Comparison of ENCODE assay signal across 7 cellular contexts in the genomic region with DNA sequence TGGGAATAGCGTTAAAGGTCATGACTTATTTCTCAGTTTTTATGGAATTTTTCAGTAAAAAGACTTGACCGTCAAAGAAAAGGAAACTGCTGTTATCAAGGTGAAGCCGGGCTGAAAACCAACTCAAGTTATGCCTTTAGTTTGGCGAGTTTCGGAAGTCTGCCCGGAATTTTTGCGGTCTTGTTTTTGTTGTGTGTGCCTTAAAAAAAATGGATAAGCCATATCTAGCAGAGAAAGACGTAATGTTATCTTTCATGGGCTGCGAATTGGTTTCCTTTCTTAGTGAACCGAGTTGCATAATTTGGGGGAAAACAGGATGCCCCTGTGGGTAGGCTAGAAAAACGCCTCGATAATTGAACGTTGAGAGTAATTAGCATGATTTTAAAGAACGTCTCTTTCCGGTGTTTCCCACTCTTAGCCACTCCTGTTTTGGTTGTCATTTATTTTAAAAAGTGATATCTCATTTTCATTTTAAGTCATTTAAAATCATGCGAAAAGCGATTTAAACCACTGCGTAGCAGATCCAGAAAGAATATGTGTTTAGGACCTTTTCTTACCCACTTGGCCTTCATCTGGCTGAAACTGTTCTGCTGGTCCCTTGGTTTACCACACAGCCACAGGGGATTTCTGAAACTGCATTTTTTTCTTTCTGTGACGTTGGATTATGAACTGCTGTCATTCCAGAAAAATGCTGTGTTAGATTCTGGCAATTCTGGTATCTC. TPM values are rescaled to one million over a fixed set of nuclear protein-coding genes. Genes with fewer than 3 reads are reported as not detected.
A peak's percentile ranks its signal among the peaks of the same experiment; 100 is the strongest.
DNase-seq lines count a peak whose midpoint lies in the region; ATAC-seq and TF ChIP-seq lines count a peak whose summit lies in the region.

No MANE protein-coding gene starts in this region.

- no peak for TF ChIP-seq CTCF in left lung (IDR thresholded peaks at IDR 0.05)

- peaks cover 66% of the 10 kb centered on the region for H3K36me3 Mint-ChIP-seq in stimulated activated effector memory CD8-positive, alpha-beta T cell treated with anti-CD3 and anti-CD28 coated beads, Interleukin-12 subunit alpha, Interleukin-12 subunit beta, amount 100 ng/mL, for 72 hours

- ATAC-seq in GM18498 (IDR thresholded peaks at IDR 0.05; ENCODE audit: unreplicated experiment) (peak; percentile 13), HG02798 (IDR thresholded peaks at IDR 0.05; ENCODE audit: poor library complexity, unreplicated experiment) (peak; percentile 22), left lung (no peak)
- ATAC-seq in stimulated activated effector memory CD8-positive, alpha-beta T cell treated with anti-CD3 and anti-CD28 coated beads, Interleukin-12 subunit alpha, Interleukin-12 subunit beta, amount 100 ng/mL, for 72 hours = peak; percentile 68

- H3K4me3 Mint-ChIP-seq in stimulated activated effector memory CD8-positive, alpha-beta T cell treated with anti-CD3 and anti-CD28 coated beads, Interleukin-12 subunit alpha, Interleukin-12 subunit beta, amount 100 ng/mL, for 72 hours = peak overlapping the region; percentile 92

- peaks cover 43% of the 10 kb centered on the region for H3K36me3 ChIP-seq in SJCRH30
- H3K36me3 ChIP-seq in left lung = peaks cover 22 to 39% of the 10 kb centered on the region in 2 donors

- intact Hi-C loops in left lung (cut with DNase I) = no loop called here

- H3K27ac Mint-ChIP-seq in stimulated activated effector memory CD8-positive, alpha-beta T cell treated with anti-CD3 and anti-CD28 coated beads, Interleukin-12 subunit alpha, Interleukin-12 subunit beta, amount 100 ng/mL, for 72 hours = peak overlapping the region; percentile 99

- DNase-seq in SJCRH30 = peak in 1 of 2 experiments; percentile 46
- DNase-seq in astrocyte of the hippocampus (ENCODE audit: low read depth, low spot score) = peak; percentile 75
- DNase-seq in left lung = no peak
- peak; percentile 27 to 78 for DNase-seq in stimulated activated effector memory CD8-positive, alpha-beta T cell treated with anti-CD3 and anti-CD28 coated beads, Interleukin-12 subunit alpha, Interleukin-12 subunit beta, amount 100 ng/mL, for 72 hours (ENCODE audit: low spot score in 2 of 2)
- no peak for DNase-seq in NCI-H2171 (lab: John Stamatoyannopoulos, UW)

- H3K9me3 Mint-ChIP-seq in stimulated activated effector memory CD8-positive, alpha-beta T cell treated with anti-CD3 and anti-CD28 coated beads, Interleukin-12 subunit alpha, Interleukin-12 subunit beta, amount 100 ng/mL, for 72 hours = no peaks in the 10 kb centered on the region

- H3K27me3 ChIP-seq in SJCRH30 = no peaks in the 10 kb centered on the region
- H3K27me3 ChIP-seq in left lung = no peaks in the 10 kb centered on the region

- H3K4me1 Mint-ChIP-seq in stimulated activated effector memory CD8-positive, alpha-beta T cell treated with anti-CD3 and anti-CD28 coated beads, Interleukin-12 subunit alpha, Interleukin-12 subunit beta, amount 100 ng/mL, for 72 hours = peaks cover 59% of the 10 kb centered on the region

- H3K27ac ChIP-seq in SJCRH30 (peak overlapping the region; percentile 43), left lung (peak overlapping the region; percentile 99 to 100)

- no peaks in the 10 kb centered on the region for H3K4me1 ChIP-seq in SJCRH30
- peaks cover 6 to 65% of the 10 kb centered on the region in 2 donors for H3K4me1 ChIP-seq in left lung

- H3K9me3 ChIP-seq in SJCRH30 (replicated peaks) (no peaks in the 10 kb centered on the region), left lung (no peaks in the 10 kb centered on the region)

- peak overlapping the region; percentile 78 for H3K4me3 ChIP-seq in SJCRH30
- H3K4me3 ChIP-seq in left lung = peak overlapping the region; percentile 76 to 94

RNA-seq across cellular contexts. Expression of a gene that starts 1.2 kb away (rescaled TPM):
- 5.6 and 5.7 TPM in 2 replicates for total RNA-seq in SJCRH30 (2014; rRNA removed; shearing (Covaris generic))
- 10 to 100 TPM; 57.9 to 76.0 TPM for total RNA-seq in left lung

Comparison
In these comparisons a context has a peak if more than half of its experiments do, and no peak if none do; other contexts are left out.
1. DNase-seq: peak in astrocyte of the hippocampus (single experiment) and stimulated activated effector memory CD8-positive, alpha-beta T cell treated with anti-CD3 and anti-CD28 coated beads, Interleukin-12 subunit alpha, Interleukin-12 subunit beta, amount 100 ng/mL, for 72 hours (2 of 2); none in left lung (0 of 2) and NCI-H2171 (single experiment).